1 cellular context compared by ENCODE assay signal in genomic region chr19:9768175-9769112, GRCh38.
TF ChIP-seq lines count a peak whose summit lies in the region.

Gene ZNF846 (minus strand): TSS chr19:9768738. CDS start chr19:9764950, 3,788 bp downstream.

TF ChIP-seq in GM12878, 131 proteins besides CTCF, POLR2A, EP300 and RAD21 (continued from another document):
- TF ChIP-seq ZNF384 (IDR thresholded peaks at IDR 0.05; ENCODE audit: borderline replicate concordance, low read depth, low read length) (no peak), E2F8 (IDR thresholded peaks at IDR 0.05; ENCODE audit: low read depth, partially characterized antibody) (peak; percentile 78), ZNF217 (IDR thresholded peaks at IDR 0.05) (no peak), MTA2 (IDR thresholded peaks at IDR 0.05; ENCODE audit: low read depth) (no peak), EZH2 (IDR thresholded peaks at IDR 0.05; ENCODE audit: borderline replicate concordance, control insufficient read depth, low read depth, low read length) (no peak), PRDM15 (CRISPR knock-in tag; IDR thresholded peaks at IDR 0.05) (no peak), JUND (IDR thresholded peaks at IDR 0.05; ENCODE audit: low read depth, low read length) (no peak), TARDBP (IDR thresholded peaks at IDR 0.05; ENCODE audit: borderline replicate concordance) (no peak), SP1 (IDR thresholded peaks at IDR 0.05; ENCODE audit: low read depth, low read length) (peak; percentile 47), ATF3 (IDR thresholded peaks at IDR 0.05; ENCODE audit: borderline replicate concordance, extremely low read depth, low read depth, low read length) (no peak), NR2C2 (IDR thresholded peaks at IDR 0.05; ENCODE audit: borderline replicate concordance, control insufficient read depth, insufficient read length, low read depth) (no peak), NFYA (IDR thresholded peaks at IDR 0.05; ENCODE audit: borderline replicate concordance, low read depth, low read length) (no peak), CEBPZ (IDR thresholded peaks at IDR 0.05; ENCODE audit: low read depth, low read length) (no peak), SMARCA5 (IDR thresholded peaks at IDR 0.05) (no peak), ZNF622 (IDR thresholded peaks at IDR 0.05) (no peak), CREB1 (IDR thresholded peaks at IDR 0.05; ENCODE audit: low read depth) (peak; percentile 86), HDAC6 (IDR thresholded peaks at IDR 0.05; ENCODE audit: unreplicated experiment) (no peak), NFIC (IDR thresholded peaks at IDR 0.05; ENCODE audit: low read depth, low read length) (no peak; the same call in 1 of the 2 replicates), SIN3A (IDR thresholded peaks at IDR 0.05; ENCODE audit: low read depth, low read length) (no peak), NR2F1 (conservative IDR thresholded peaks at IDR 0.05) (no peak), LARP7 (IDR thresholded peaks at IDR 0.05) (peak; percentile 70; the same call in 1 of the 2 replicates), CEBPB (IDR thresholded peaks at IDR 0.05; ENCODE audit: borderline replicate concordance in 1 of 2, low read depth in 2 of 2, low read length in 2 of 2) (no peak), FOS (IDR thresholded peaks at IDR 0.05; ENCODE audit: borderline replicate concordance, extremely low read depth, insufficient read length) (no peak), IKZF2 (IDR thresholded peaks at IDR 0.05) (peak; percentile 32 to 42; a peak in 1 of 4 replicates), GATAD2B (conservative IDR thresholded peaks at IDR 0.05; ENCODE audit: low read depth) (peak; percentile 68), TCF3 (IDR thresholded peaks at IDR 0.05; ENCODE audit: borderline replicate concordance, insufficient read depth, low read depth, low read length) (no peak), MEF2B (IDR thresholded peaks at IDR 0.05; ENCODE audit: partially characterized antibody, poor library complexity, severe bottlenecking) (no peak), ZBTB11 (CRISPR knock-in tag; IDR thresholded peaks at IDR 0.05) (peak; percentile 87), EED (IDR thresholded peaks at IDR 0.05; ENCODE audit: low read depth) (0 out of 2 replicates have a peak, but pooled peaks have one; percentile 51), BCL3 (IDR thresholded peaks at IDR 0.05; ENCODE audit: borderline replicate concordance, insufficient read depth, low read depth, low read length, poor library complexity, severe bottlenecking) (no peak)
TF ChIP-seq in GM12878: peak in this region for 49.
